ENCODE assay signal across 18 cellular contexts in genomic region chr4:160224049-160224448, GRCh38.
DNase-seq lines count a peak whose midpoint lies in the region; ATAC-seq and TF ChIP-seq lines count a peak whose summit lies in the region.
"Had no signal": no experiment of that assay in that cellular context is flagged by ENCODE, and none has a peak within 500 bp of the region (broad histone marks: within the 10 kb centered on the region; RNA-seq: fewer than 3 reads in every experiment).

No MANE protein-coding gene starts in this region.

- H3K36me3 ChIP-seq in mammary epithelial cell (ENCODE audit: insufficient read depth, low read length) (no peaks in the 10 kb centered on the region), breast epithelium (no peaks in the 10 kb centered on the region), neuronal stem cell (replicated peaks in 1 of 2; ENCODE audit: control insufficient read depth in 2 of 2, insufficient read depth in 2 of 2, low read length in 2 of 2) (no peaks in the 10 kb centered on the region), upper lobe of right lung (no peaks in the 10 kb centered on the region)
- H3K36me3 ChIP-seq in naive thymus-derived CD4-positive, alpha-beta T cell (ENCODE audit: control insufficient read depth in 2 of 3, insufficient read depth in 3 of 3, low read length in 3 of 3): no peaks in the 10 kb centered on the region
- H3K36me3 ChIP-seq: BLaER1 had no signal

- H3K9ac ChIP-seq in mammary epithelial cell (ENCODE audit: insufficient read depth, low read length): no peak overlapping the region
- H3K9ac ChIP-seq in neuronal stem cell (ENCODE audit: low read depth, low read length, poor library complexity): no peak overlapping the region
- H3K9ac ChIP-seq: BLaER1 had no signal

- H3K27me3 ChIP-seq in mammary epithelial cell (ENCODE audit: insufficient read depth, low read length): no peaks in the 10 kb centered on the region
- no peaks in the 10 kb centered on the region for H3K27me3 ChIP-seq in breast epithelium
- no peaks in the 10 kb centered on the region for H3K27me3 ChIP-seq in neuronal stem cell (ENCODE audit: control insufficient read depth in 3 of 3, insufficient read depth in 3 of 3, low read depth in 1 of 3, low read length in 3 of 3)
- no peaks in the 10 kb centered on the region for H3K27me3 ChIP-seq in upper lobe of right lung
- H3K27me3 ChIP-seq in naive thymus-derived CD4-positive, alpha-beta T cell (ENCODE audit: control insufficient read depth in 2 of 2, insufficient read depth in 2 of 2, low read length in 2 of 2): no peaks in the 10 kb centered on the region
- H3K27me3 ChIP-seq: BLaER1 had no signal

- no peaks in the 10 kb centered on the region for H3K79me2 ChIP-seq in mammary epithelial cell (ENCODE audit: insufficient read depth, low read length)

- WGBS in mammary epithelial cell (ENCODE audit: low coverage, missing lambda C conversion rate): 69% methylated on average over 2 of the region's 3 CpGs
- no CpG with 5 or more reads among the region's 3 CpGs for WGBS in neuronal stem cell (ENCODE audit: extremely low coverage in 2 of 2, insufficient read length in 2 of 2, insufficient replicate concordance in 1 of 2), 2 donors

- TF ChIP-seq POLR2A in breast epithelium (IDR thresholded peaks at IDR 0.05): no peak

- H3K18ac ChIP-seq in neuronal stem cell (ENCODE audit: low read length): peak overlapping the region; percentile 16

- H3K23ac ChIP-seq in neuronal stem cell (ENCODE audit: low read depth, low read length, poor library complexity): peak overlapping the region; percentile 26

- H4K20me1 ChIP-seq in mammary epithelial cell (ENCODE audit: insufficient read depth, low read length): no peaks in the 10 kb centered on the region
- H4K20me1 ChIP-seq: BLaER1 had no signal

- H2BK5ac ChIP-seq in neuronal stem cell (ENCODE audit: low read length): no peak overlapping the region

- H3K9me3 Mint-ChIP-seq in naive thymus-derived CD4-positive, alpha-beta T cell: peaks cover 7 to 46% (median 17%) of the 10 kb centered on the region in 11 donors

- H2AK5ac ChIP-seq in neuronal stem cell (ENCODE audit: low read depth, low read length): no peak overlapping the region

- no peak overlapping the region for H4K8ac ChIP-seq in neuronal stem cell (ENCODE audit: low read depth, low read length)

- H3K4me1 ChIP-seq in mammary epithelial cell (ENCODE audit: insufficient read depth, low read length) (no peaks in the 10 kb centered on the region), breast epithelium (no peaks in the 10 kb centered on the region), neuronal stem cell (ENCODE audit: control insufficient read depth in 2 of 2, insufficient read depth in 1 of 2, low read depth in 1 of 2, low read length in 2 of 2) (no peaks in the 10 kb centered on the region), upper lobe of right lung (no peaks in the 10 kb centered on the region)
- no peaks in the 10 kb centered on the region for H3K4me1 ChIP-seq in naive thymus-derived CD4-positive, alpha-beta T cell (ENCODE audit: control insufficient read depth in 2 of 2, insufficient read depth in 2 of 2, low read length in 2 of 2)
- H3K4me1 ChIP-seq: BLaER1, Caco-2 had no signal

- POLR2A ChIA-PET in naive thymus-derived CD4-positive, alpha-beta T cell (lab: Charles Lee): no interaction called here

- intact Hi-C loops in mammary epithelial cell (cut with micrococcal nuclease) (no loop called here), breast epithelium (cut with DNase I; ENCODE audit: low total_unique reads) (no loop called here), upper lobe of right lung (cut with DNase I) (no loop called here)
- intact Hi-C loops in naive thymus-derived CD4-positive, alpha-beta T cell (cut with micrococcal nuclease): no loop called here

- H3K4me3 Mint-ChIP-seq in naive thymus-derived CD4-positive, alpha-beta T cell: no peak overlapping the region
- H3K4me3 Mint-ChIP-seq: B cell; CD4-positive, CD25-positive, alpha-beta regulatory T cell; CD8-positive, alpha-beta T cell; GM23338; H9 had no signal

- H2AFZ ChIP-seq in mammary epithelial cell (ENCODE audit: low read depth, low read length) (peak overlapping the region; percentile 66), neuronal stem cell (ENCODE audit: low read length) (no peak overlapping the region)
- H2AFZ ChIP-seq: GM23338 had no signal

- H4K91ac ChIP-seq in neuronal stem cell (ENCODE audit: low read depth, low read length, poor library complexity): no peak overlapping the region

- no peaks in the 10 kb centered on the region for H3K9me3 ChIP-seq in mammary epithelial cell (replicated peaks; ENCODE audit: insufficient read depth, low read length)
- H3K9me3 ChIP-seq in breast epithelium: peaks cover 11 to 23% of the 10 kb centered on the region in 2 donors
- H3K9me3 ChIP-seq in neuronal stem cell (replicated peaks in 1 of 2; ENCODE audit: control insufficient read depth in 2 of 2, insufficient read depth in 1 of 2, low read depth in 1 of 2, low read length in 2 of 2): no peaks in the 10 kb centered on the region
- H3K9me3 ChIP-seq in upper lobe of right lung: no peaks in the 10 kb centered on the region
- peaks cover 0 to 24% (median 0%) of the 10 kb centered on the region in 3 experiments for H3K9me3 ChIP-seq in naive thymus-derived CD4-positive, alpha-beta T cell (ENCODE audit: control insufficient read depth in 2 of 3, low read length in 3 of 3)
- H3K9me3 ChIP-seq: BLaER1, Caco-2 had no signal

- in situ Hi-C loops in mammary epithelial cell (cut with MboI; ENCODE audit: low sequenced_read_pairs in 2 of 2): no loop called here

- H3K27ac ChIP-seq in mammary epithelial cell (ENCODE audit: insufficient read depth, low read depth, low read length): no peak overlapping the region
- no peak overlapping the region for H3K27ac ChIP-seq in breast epithelium
- no peak overlapping the region for H3K27ac ChIP-seq in neuronal stem cell (replicated peaks; ENCODE audit: low read length)
- H3K27ac ChIP-seq in upper lobe of right lung: no peak overlapping the region
- H3K27ac ChIP-seq in naive thymus-derived CD4-positive, alpha-beta T cell (ENCODE audit: low read depth, low read length): no peak overlapping the region
- H3K27ac ChIP-seq: 22Rv1, BLaER1, C4-2B had no signal

- no peak overlapping the region for H2BK12ac ChIP-seq in neuronal stem cell (ENCODE audit: low read length)

- dilution Hi-C loops in mammary epithelial cell (cut with HindIII; ENCODE audit: low sequenced_read_pairs): no loop called here

- CTCF ChIA-PET in mammary epithelial cell (lab: Charles Lee; ENCODE audit: low non-redundant PET): no interaction called here
- CTCF ChIA-PET in naive thymus-derived CD4-positive, alpha-beta T cell (lab: Charles Lee): no interaction called here

- DNase-seq in mammary epithelial cell (no peak), breast epithelium (ENCODE audit: low spot score in 2 of 2) (no peak), neuronal stem cell (ENCODE audit: low spot score) (no peak), upper lobe of right lung (no peak)
- no peak for DNase-seq in naive thymus-derived CD4-positive, alpha-beta T cell
- DNase-seq: Caco-2; CD4-positive, CD25-positive, alpha-beta regulatory T cell; CD8-positive, alpha-beta T cell; DMS153; DND-41; H9 had no signal

- BruUV-seq in mammary epithelial cell (replicated peaks; lab: Mats Ljungman, UMichigan): no TSS peak

- H3K14ac ChIP-seq in neuronal stem cell (ENCODE audit: low read length): no peak overlapping the region

- no peaks in the 10 kb centered on the region for H3K79me1 ChIP-seq in neuronal stem cell (ENCODE audit: low read depth, low read length)

- TF ChIP-seq CTCF in mammary epithelial cell (conservative IDR thresholded peaks at IDR 0.05 in 1 of 2, IDR thresholded peaks at IDR 0.05 in 1 of 2; ENCODE audit: extremely low read depth in 1 of 2, insufficient read depth in 1 of 2, low read depth in 1 of 2, low read length in 2 of 2) (no peak), breast epithelium (IDR thresholded peaks at IDR 0.05) (no peak), upper lobe of right lung (IDR thresholded peaks at IDR 0.05) (no peak)

- no peak overlapping the region for H3K27ac Mint-ChIP-seq in naive thymus-derived CD4-positive, alpha-beta T cell
- H3K27ac Mint-ChIP-seq: B cell; CD4-positive, CD25-positive, alpha-beta regulatory T cell; CD8-positive, alpha-beta T cell; GM23338; H9 had no signal

- H3K4ac ChIP-seq in neuronal stem cell (ENCODE audit: low read length): no peak overlapping the region

- no peak overlapping the region for H2BK15ac ChIP-seq in neuronal stem cell (ENCODE audit: low read length)

- H3K4me1 Mint-ChIP-seq in naive thymus-derived CD4-positive, alpha-beta T cell: no peaks in the 10 kb centered on the region
- H3K4me1 Mint-ChIP-seq: B cell; CD4-positive, CD25-positive, alpha-beta regulatory T cell; GM23338; H9 had no signal

- H3K4me3 ChIP-seq in mammary epithelial cell (replicated peaks in 1 of 3; ENCODE audit: insufficient read depth in 1 of 3, low read depth in 2 of 3, low read length in 3 of 3) (no peak overlapping the region), breast epithelium (no peak overlapping the region), neuronal stem cell (ENCODE audit: low read length in 2 of 2) (no peak overlapping the region), upper lobe of right lung (no peak overlapping the region)
- H3K4me3 ChIP-seq in naive thymus-derived CD4-positive, alpha-beta T cell (ENCODE audit: low read length): no peak overlapping the region
- H3K4me3 ChIP-seq: BLaER1, GM23338 had no signal

- no peaks in the 10 kb centered on the region for H3K27me3 Mint-ChIP-seq in naive thymus-derived CD4-positive, alpha-beta T cell
- H3K27me3 Mint-ChIP-seq: B cell; CD4-positive, CD25-positive, alpha-beta regulatory T cell had no signal

- H3K36me3 Mint-ChIP-seq in naive thymus-derived CD4-positive, alpha-beta T cell: peaks cover 0 to 10% (median 0%) of the 10 kb centered on the region in 5 donors
- H3K36me3 Mint-ChIP-seq: CD4-positive, CD25-positive, alpha-beta regulatory T cell; CD8-positive, alpha-beta T cell had no signal

- H3K4me2 ChIP-seq in mammary epithelial cell (ENCODE audit: insufficient read depth, low read depth, low read length) (no peak overlapping the region), neuronal stem cell (ENCODE audit: insufficient read depth, low read length, poor library complexity, severe bottlenecking) (no peak overlapping the region)
- H3K4me2 ChIP-seq: BLaER1, GM23338 had no signal

- ATAC-seq in upper lobe of right lung: peak; percentile 9
- no peak for ATAC-seq in naive thymus-derived CD4-positive, alpha-beta T cell
- no peak for ATAC-seq in GM19035 (IDR thresholded peaks at IDR 0.05; ENCODE audit: unreplicated experiment)
- ATAC-seq: CD8-positive, alpha-beta T cell; GM23338; HCT116 had no signal

- H2BK120ac ChIP-seq in neuronal stem cell (ENCODE audit: low read depth, low read length): no peak overlapping the region
